ENCODE assay signal across 8 cellular contexts in genomic region chr19:45419396-45419795, GRCh38. TPM values are rescaled to one million over a fixed set of nuclear protein-coding genes. Genes with fewer than 3 reads are reported as not detected.
DNase-seq lines count a peak whose midpoint lies in the region; ATAC-seq and TF ChIP-seq lines count a peak whose summit lies in the region.

No MANE protein-coding gene starts in this region.

- H3K9ac ChIP-seq in endodermal cell (ENCODE audit: extremely low read depth, low read length, poor library complexity, severe bottlenecking): no peak overlapping the region

- CTCF ChIA-PET in GM10248 (lab: Yijun Ruan, JAX) (interaction anchor here (3.1 kb wide), 1 partner anchor 66 kb away, joined by 14 read pairs; no protein-coding TSS in a partner anchor), Calu3 (lab: Charles Lee) (no interaction called here)

- H3K27me3 ChIP-seq in endodermal cell (ENCODE audit: control insufficient read depth, insufficient read depth, low read length, poor library complexity, severe bottlenecking): no peaks in the 10 kb centered on the region

- H3K4me1 Mint-ChIP-seq in endodermal cell (peaks cover 11% of the 10 kb centered on the region), Calu3 (ENCODE audit: low read depth, unreplicated experiment) (peaks cover 23% of the 10 kb centered on the region)
- peaks cover 31 to 33% of the 10 kb centered on the region in 2 donors for H3K4me1 Mint-ChIP-seq in effector memory CD8-positive, alpha-beta T cell (ENCODE audit: low read depth in 2 of 2)

- intact Hi-C loops in Calu3 (cut with micrococcal nuclease; ENCODE audit: unreplicated experiment): no loop called here

- H3K27ac Mint-ChIP-seq in endodermal cell: no peak overlapping the region
- H3K27ac Mint-ChIP-seq in effector memory CD8-positive, alpha-beta T cell: no peak overlapping the region
- H3K27ac Mint-ChIP-seq in Calu3 (ENCODE audit: unreplicated experiment): no peak overlapping the region

- H3K4me3 Mint-ChIP-seq in endodermal cell: no peak overlapping the region
- H3K4me3 Mint-ChIP-seq in effector memory CD8-positive, alpha-beta T cell: peak overlapping the region in 1 of 2 donors; percentile 25
- H3K4me3 Mint-ChIP-seq in Calu3 (ENCODE audit: low read depth, unreplicated experiment): no peak overlapping the region

- peak; percentile 86 for DNase-seq in GM10248 (ENCODE audit: extremely low spot score)
- peak; percentile 67 for DNase-seq in KBM-7
- DNase-seq in endodermal cell: peak; percentile 43
- DNase-seq in effector memory CD8-positive, alpha-beta T cell: no peak
- no peak for DNase-seq in foreskin melanocyte
- DNase-seq in NCI-H1048 (lab: John Stamatoyannopoulos, UW): no peak
- DNase-seq in Calu3: no peak

- H3K36me3 ChIP-seq in endodermal cell (ENCODE audit: control insufficient read depth, insufficient read depth, low read length): peaks cover 16% of the 10 kb centered on the region

- H3K36me3 Mint-ChIP-seq in endodermal cell (ENCODE audit: low read depth) (peaks cover 41% of the 10 kb centered on the region), Calu3 (ENCODE audit: insufficient read depth, unreplicated experiment) (peaks cover 47% of the 10 kb centered on the region)
- H3K36me3 Mint-ChIP-seq in effector memory CD8-positive, alpha-beta T cell (ENCODE audit: insufficient read depth): peaks cover 27% of the 10 kb centered on the region

- H3K27me3 Mint-ChIP-seq in endodermal cell (ENCODE audit: insufficient read depth) (no peaks in the 10 kb centered on the region), Calu3 (ENCODE audit: unreplicated experiment) (no peaks in the 10 kb centered on the region)
- H3K27me3 Mint-ChIP-seq in effector memory CD8-positive, alpha-beta T cell: no peaks in the 10 kb centered on the region

- no peaks in the 10 kb centered on the region for H3K4me1 ChIP-seq in endodermal cell (ENCODE audit: control insufficient read depth, insufficient read depth, low read length)

- TF ChIP-seq CTCF in GM10248 (IDR thresholded peaks at IDR 0.05; ENCODE audit: control extremely low read depth, extremely low read depth, low read depth, missing control alignments) (no peak), endodermal cell (conservative IDR thresholded peaks at IDR 0.05) (no peak), Calu3 (IDR thresholded peaks at IDR 0.05; ENCODE audit: unreplicated experiment) (no peak)

- H3K9me3 Mint-ChIP-seq in endodermal cell (no peaks in the 10 kb centered on the region), Calu3 (ENCODE audit: low read depth, unreplicated experiment) (no peaks in the 10 kb centered on the region)
- H3K9me3 Mint-ChIP-seq in effector memory CD8-positive, alpha-beta T cell: no peaks in the 10 kb centered on the region

- H3K27ac ChIP-seq in endodermal cell (ENCODE audit: low read depth, low read length): no peak overlapping the region

- peak; percentile 46 for ATAC-seq in GM19438 (IDR thresholded peaks at IDR 0.05; ENCODE audit: low read depth, unreplicated experiment)
- ATAC-seq in effector memory CD8-positive, alpha-beta T cell (replicated peaks): no peak

- 88 to 94% methylated on average over 4 of the region's 4 CpGs for WGBS in endodermal cell (ENCODE audit: insufficient coverage in 1 of 2, insufficient read length in 1 of 2), 2 experiments

- BruUV-seq in Calu3 (replicated peaks; lab: Mats Ljungman, UMichigan): no TSS peak

- H3K4me3 ChIP-seq in endodermal cell (ENCODE audit: low read length): no peak overlapping the region

- in situ Hi-C loops in KBM-7 (cut with MboI; ENCODE audit: low pct_unique_long_range_greater_than_20kb, low sequenced_read_pairs): no loop called here

- H3K9me3 ChIP-seq in endodermal cell (ENCODE audit: control insufficient read depth, low read length): no peaks in the 10 kb centered on the region

- POLR2A ChIA-PET in GM10248 (lab: Yijun Ruan, JAX): no interaction called here

RNA-seq across cellular contexts. Expression of gene ERCC1, which starts 4.3 kb away (rescaled TPM):
- total RNA-seq in endodermal cell (10 to 100 TPM; 53.5 to 63.6 TPM), Calu3 (2022) (55.7 and 58.9 TPM in 2 replicates)
- polyA plus RNA-seq in endodermal cell (2013, experiment 1 of 2): 70.3 TPM
- 66.1 TPM for polyA plus RNA-seq in endodermal cell (2013, experiment 2 of 2)

RNA-seq across cellular contexts. Expression of gene POLR1G, which starts 13.0 kb away (rescaled TPM):
- 10 to 100 TPM; 13.2 to 16.0 TPM for total RNA-seq in endodermal cell
- 6.8 TPM for polyA plus RNA-seq in endodermal cell (2013, experiment 1 of 2)
- polyA plus RNA-seq in endodermal cell (2013, experiment 2 of 2): 6.2 TPM
- 22.5 and 25.8 TPM in 2 replicates for total RNA-seq in Calu3 (2022)

RNA-seq across cellular contexts. Expression of gene PPP1R13L, which starts 14.5 kb away (rescaled TPM):
- 10 to 100 TPM; 17.9 to 26.4 TPM for total RNA-seq in endodermal cell
- 21.8 TPM for polyA plus RNA-seq in endodermal cell (2013, experiment 1 of 2)
- polyA plus RNA-seq in endodermal cell (2013, experiment 2 of 2): 16.7 TPM
- total RNA-seq in Calu3 (2022): 98.4 and 135 TPM in 2 replicates

RNA-seq across cellular contexts. Expression of gene FOSB, which starts 48.4 kb away (rescaled TPM):
- total RNA-seq in endodermal cell (1 to 10 TPM; 1.6 to 3.0 TPM), Calu3 (2022) (18.7 and 23.8 TPM in 2 replicates)
- 1.6 TPM for polyA plus RNA-seq in endodermal cell (2013, experiment 1 of 2)
- polyA plus RNA-seq in endodermal cell (2013, experiment 2 of 2): 1.4 TPM

RNA-seq across cellular contexts. Expression of gene ERCC2, which starts 49.0 kb away (rescaled TPM):
- 100 to 1,000 TPM in 1 of 2 donors, 10 to 100 TPM in 1; 87.9 to 105 TPM for total RNA-seq in endodermal cell
- 62.3 TPM for polyA plus RNA-seq in endodermal cell (2013, experiment 1 of 2)
- polyA plus RNA-seq in endodermal cell (2013, experiment 2 of 2): 51.6 TPM
- total RNA-seq in Calu3 (2022): 56.4 and 57.7 TPM in 2 replicates

Comparison
In these comparisons a context has a peak if more than half of its experiments do, and no peak if none do; other contexts are left out.
1. DNase-seq: peak in GM10248 (single experiment), KBM-7 (single experiment) and endodermal cell (single experiment); none in effector memory CD8-positive, alpha-beta T cell (0 of 3), foreskin melanocyte (single experiment), NCI-H1048 (single experiment) and Calu3 (single experiment).